In the genomic region with DNA sequence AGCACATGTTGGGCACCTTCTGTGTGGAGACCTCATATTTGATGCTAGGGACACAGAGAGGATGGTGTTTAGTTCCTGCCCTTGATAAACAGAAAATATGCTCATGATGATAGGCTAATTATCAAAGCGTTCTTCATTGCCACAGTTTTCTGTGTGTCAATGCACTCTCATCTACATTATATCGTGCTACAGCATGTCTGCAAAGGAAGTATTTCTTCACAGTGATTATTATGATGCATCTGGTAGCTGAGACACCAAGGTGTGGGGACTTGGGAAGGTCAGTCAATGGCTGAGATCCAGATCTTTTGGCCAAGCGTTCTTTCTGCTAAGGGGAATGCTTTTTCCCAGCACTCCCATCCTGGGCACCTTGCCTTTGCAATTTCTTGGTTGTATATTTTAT, we compare ENCODE assay signal across 29 cellular contexts.
"Had no signal": no experiment of that assay in that cellular context is flagged by ENCODE, and none has a peak within 500 bp of the region (broad histone marks: within the 10 kb centered on the region; RNA-seq: fewer than 3 reads in every experiment).

No MANE protein-coding gene starts in this region.

- H3K4me1 ChIP-seq: parathyroid adenoma, psoas muscle, right lobe of liver, suprapubic skin, testis, tibial artery, transverse colon, upper lobe of right lung, uterus had no signal

- H3K36me3 ChIP-seq: neural progenitor cell, ovary, right lobe of liver, sigmoid colon, suprapubic skin, transverse colon, upper lobe of right lung, uterus had no signal

- ATAC-seq: natural killer cell; psoas muscle; right lobe of liver; stimulated activated effector memory CD8-positive, alpha-beta T cell treated with anti-CD3 and anti-CD28 coated beads, Interleukin-12 subunit alpha, Interleukin-12 subunit beta, amount 100 ng/mL, for 72 hours; stimulated activated naive CD8-positive, alpha-beta T cell treated with anti-CD3 and anti-CD28 coated beads, Interleukin-15, amount 100 ng/mL, for 72 hours; stimulated activated naive CD8-positive, alpha-beta T cell treated with anti-CD3 and anti-CD28 coated beads, Interleukin-15, Interleukin-2, amounts not matched to agents 100 U/mL and 50 U/mL, for 24 hours; upper lobe of right lung had no signal

- H3K4me3 ChIP-seq: neural progenitor cell, ovary, psoas muscle, right lobe of liver, sigmoid colon, suprapubic skin, testis, tibial artery, transverse colon, upper lobe of right lung, uterus had no signal

- H3K36me3 Mint-ChIP-seq: natural killer cell; neural progenitor cell; stimulated activated effector memory CD8-positive, alpha-beta T cell treated with anti-CD3 and anti-CD28 coated beads, Interleukin-12 subunit alpha, Interleukin-12 subunit beta, amount 100 ng/mL, for 72 hours; type B pancreatic cell had no signal

- FAIRE-seq: small intestine had no signal

- DNase-seq: natural killer cell; occipital lobe; ovary; posterior cingulate gyrus; psoas muscle; right cardiac atrium; right lobe of liver; sigmoid colon; small intestine; stimulated activated CD4-positive, alpha-beta T cell treated with anti-CD3 and anti-CD28 coated beads, Interleukin-15, amount 100 ng/mL, for 24 hours; stimulated activated CD4-positive, alpha-beta T cell treated with anti-CD3 and anti-CD28 coated beads, Interleukin-2, amount 100 ng/mL, for 24 hours; stimulated activated CD4-positive, alpha-beta T cell treated with anti-CD3 and anti-CD28 coated beads, Interleukin-2, amount 100 ng/mL, for 48 hours; stimulated activated CD4-positive, alpha-beta T cell treated with anti-CD3 and anti-CD28 coated beads, Interleukin-4, amount 100 ng/mL, for 24 hours; stimulated activated naive CD4-positive, alpha-beta T cell; stimulated activated naive CD8-positive, alpha-beta T cell treated with anti-CD3 and anti-CD28 coated beads, Interleukin-15, amount 100 ng/mL, for 72 hours; stimulated activated naive CD8-positive, alpha-beta T cell treated with anti-CD3 and anti-CD28 coated beads, Interleukin-15, Interleukin-2, amounts not matched to agents 100 U/mL and 50 U/mL, for 24 hours; substantia nigra; testis; tibial artery; transverse colon; upper lobe of right lung; uterus had no signal

- H3K9me3 Mint-ChIP-seq: nephron; neural progenitor cell; stimulated activated naive CD8-positive, alpha-beta T cell treated with anti-CD3 and anti-CD28 coated beads, Interleukin-15, amount 100 ng/mL, for 72 hours; type B pancreatic cell had no signal

- H3K4me3 Mint-ChIP-seq: natural killer cell; nephron; neural progenitor cell; stimulated activated effector memory CD8-positive, alpha-beta T cell treated with anti-CD3 and anti-CD28 coated beads, Interleukin-12 subunit alpha, Interleukin-12 subunit beta, amount 100 ng/mL, for 72 hours; stimulated activated naive CD8-positive, alpha-beta T cell treated with anti-CD3 and anti-CD28 coated beads, Interleukin-15, amount 100 ng/mL, for 72 hours; type B pancreatic cell had no signal

- H3K27me3 Mint-ChIP-seq: stimulated activated naive CD8-positive, alpha-beta T cell treated with anti-CD3 and anti-CD28 coated beads, Interleukin-15, amount 100 ng/mL, for 72 hours; type B pancreatic cell had no signal

- H3K4me1 Mint-ChIP-seq: natural killer cell; nephron; stimulated activated effector memory CD8-positive, alpha-beta T cell treated with anti-CD3 and anti-CD28 coated beads, Interleukin-12 subunit alpha, Interleukin-12 subunit beta, amount 100 ng/mL, for 72 hours; stimulated activated naive CD8-positive, alpha-beta T cell treated with anti-CD3 and anti-CD28 coated beads, Interleukin-15, amount 100 ng/mL, for 72 hours had no signal

- H3K27ac ChIP-seq: neural progenitor cell, ovary, parathyroid adenoma, psoas muscle, right lobe of liver, sigmoid colon, suprapubic skin, testis, tibial artery, transverse colon, upper lobe of right lung, uterus had no signal

- H3K27me3 ChIP-seq: neural progenitor cell, ovary, right lobe of liver, sigmoid colon, suprapubic skin, testis, tibial artery, transverse colon, upper lobe of right lung, uterus had no signal

- H3K9me3 ChIP-seq: ovary, psoas muscle, right lobe of liver, sigmoid colon, suprapubic skin, testis, tibial artery, transverse colon, upper lobe of right lung, uterus had no signal

- H3K27ac Mint-ChIP-seq: natural killer cell; nephron; neural progenitor cell; progenitor cell of endocrine pancreas; stimulated activated effector memory CD8-positive, alpha-beta T cell treated with anti-CD3 and anti-CD28 coated beads, Interleukin-12 subunit alpha, Interleukin-12 subunit beta, amount 100 ng/mL, for 72 hours; stimulated activated naive CD8-positive, alpha-beta T cell treated with anti-CD3 and anti-CD28 coated beads, Interleukin-15, amount 100 ng/mL, for 72 hours; type B pancreatic cell had no signal
